ENCODE assay signal across 1 cellular context in the genomic region with DNA sequence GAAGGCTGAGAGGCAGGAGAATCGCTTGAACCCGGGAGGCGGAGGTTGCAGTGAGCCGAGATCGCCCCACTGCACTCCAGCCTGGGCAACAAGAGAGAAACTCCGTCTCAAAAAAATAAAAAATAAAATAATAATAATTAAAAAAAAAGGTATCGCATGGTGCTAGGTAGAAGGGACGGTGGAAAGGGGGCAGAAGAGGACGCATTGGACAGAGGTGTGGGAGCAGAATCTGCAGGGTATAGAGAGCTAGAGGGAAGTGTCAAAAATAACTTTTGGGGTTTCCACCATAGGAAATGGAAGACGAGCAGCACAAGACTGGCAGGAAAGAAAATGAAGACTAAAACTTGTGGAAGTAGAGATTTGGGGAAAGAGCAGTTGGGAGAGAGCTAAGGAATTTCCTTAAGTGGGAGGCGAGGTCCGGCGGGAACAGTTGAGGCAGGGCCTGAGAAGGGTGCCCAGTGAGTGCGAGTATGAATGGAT.
TF ChIP-seq lines count a peak whose summit lies in the region.

No MANE protein-coding gene starts in this region.

TF ChIP-seq in SK-N-SH, 30 proteins besides CTCF, POLR2A, EP300 and RAD21:
- TF ChIP-seq, protein P1, sequence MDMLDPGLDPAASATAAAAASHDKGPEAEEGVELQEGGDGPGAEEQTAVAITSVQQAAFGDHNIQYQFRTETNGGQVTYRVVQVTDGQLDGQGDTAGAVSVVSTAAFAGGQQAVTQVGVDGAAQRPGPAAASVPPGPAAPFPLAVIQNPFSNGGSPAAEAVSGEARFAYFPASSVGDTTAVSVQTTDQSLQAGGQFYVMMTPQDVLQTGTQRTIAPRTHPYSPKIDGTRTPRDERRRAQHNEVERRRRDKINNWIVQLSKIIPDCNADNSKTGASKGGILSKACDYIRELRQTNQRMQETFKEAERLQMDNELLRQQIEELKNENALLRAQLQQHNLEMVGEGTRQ (IDR thresholded peaks at IDR 0.05; ENCODE audit: borderline replicate concordance, low read depth, low read length): no peak
- TF ChIP-seq GABPA (IDR thresholded peaks at IDR 0.05; ENCODE audit: low read depth): no peak
- TF ChIP-seq, protein P2, sequence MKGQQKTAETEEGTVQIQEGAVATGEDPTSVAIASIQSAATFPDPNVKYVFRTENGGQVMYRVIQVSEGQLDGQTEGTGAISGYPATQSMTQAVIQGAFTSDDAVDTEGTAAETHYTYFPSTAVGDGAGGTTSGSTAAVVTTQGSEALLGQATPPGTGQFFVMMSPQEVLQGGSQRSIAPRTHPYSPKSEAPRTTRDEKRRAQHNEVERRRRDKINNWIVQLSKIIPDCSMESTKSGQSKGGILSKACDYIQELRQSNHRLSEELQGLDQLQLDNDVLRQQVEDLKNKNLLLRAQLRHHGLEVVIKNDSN (IDR thresholded peaks at IDR 0.05; ENCODE audit: borderline replicate concordance, low read depth): no peak
- no peak for TF ChIP-seq RXRA (IDR thresholded peaks at IDR 0.05; ENCODE audit: borderline replicate concordance, low read depth)
- TF ChIP-seq, protein P3, sequence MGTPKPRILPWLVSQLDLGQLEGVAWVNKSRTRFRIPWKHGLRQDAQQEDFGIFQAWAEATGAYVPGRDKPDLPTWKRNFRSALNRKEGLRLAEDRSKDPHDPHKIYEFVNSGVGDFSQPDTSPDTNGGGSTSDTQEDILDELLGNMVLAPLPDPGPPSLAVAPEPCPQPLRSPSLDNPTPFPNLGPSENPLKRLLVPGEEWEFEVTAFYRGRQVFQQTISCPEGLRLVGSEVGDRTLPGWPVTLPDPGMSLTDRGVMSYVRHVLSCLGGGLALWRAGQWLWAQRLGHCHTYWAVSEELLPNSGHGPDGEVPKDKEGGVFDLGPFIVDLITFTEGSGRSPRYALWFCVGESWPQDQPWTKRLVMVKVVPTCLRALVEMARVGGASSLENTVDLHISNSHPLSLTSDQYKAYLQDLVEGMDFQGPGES (IDR thresholded peaks at IDR 0.05; ENCODE audit: low read depth, low read length): no peak
TF ChIP-seq in SK-N-SH: peak in this region for 0.
